ENCODE assay signal across 9 cellular contexts in the genomic region with DNA sequence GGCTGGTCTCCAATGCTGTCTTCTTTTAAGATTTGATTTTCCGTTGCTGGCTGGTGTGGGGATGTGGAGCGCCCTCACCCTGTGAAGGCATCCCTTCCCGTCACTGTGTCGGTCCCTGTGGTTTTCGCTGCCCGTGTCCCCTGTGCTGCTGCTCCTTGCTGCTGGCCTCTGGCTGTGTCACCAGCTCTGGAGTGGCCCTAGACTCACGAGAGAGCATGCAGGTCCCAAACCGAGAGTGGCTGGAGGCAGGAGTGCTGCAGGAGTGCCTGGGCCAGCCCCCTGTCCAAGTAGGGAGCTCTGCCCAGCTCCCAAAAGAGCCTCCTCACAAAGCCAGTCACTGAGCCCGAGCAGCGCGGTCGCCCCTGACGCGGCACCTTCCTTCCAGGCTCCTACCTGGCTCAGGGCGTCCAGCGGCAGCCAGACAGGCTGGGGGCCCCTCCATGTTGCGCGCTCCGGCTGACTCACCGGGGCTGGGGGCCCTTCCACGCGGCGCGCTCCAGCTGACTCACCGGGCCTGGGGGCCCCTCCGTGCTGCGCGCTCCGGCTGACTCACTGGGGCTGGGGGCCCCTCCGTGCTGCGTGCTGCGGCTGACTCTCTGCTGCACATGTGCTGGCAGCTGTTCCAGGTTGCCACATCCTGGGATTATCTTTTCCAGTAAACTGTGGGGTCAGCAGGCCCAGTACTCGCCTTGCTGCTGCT.
A peak's percentile ranks its signal among the peaks of the same experiment; 100 is the strongest.
DNase-seq lines count a peak whose midpoint lies in the region; ATAC-seq, FAIRE-seq and TF ChIP-seq lines count a peak whose summit lies in the region.
"Had no signal": no experiment of that assay in that cellular context is flagged by ENCODE, and none has a peak within 500 bp of the region (broad histone marks: within the 10 kb centered on the region; RNA-seq: fewer than 3 reads in every experiment).

No MANE protein-coding gene starts in this region.

- intact Hi-C loops in Right ventricle myocardium superior (cut with DNase I) = no loop called here
- intact Hi-C loops in K562 (cut with micrococcal nuclease) = no loop called here
- intact Hi-C loops in lower leg skin (cut with DNase I; ENCODE audit: low total_unique reads) = no loop called here
- intact Hi-C loops in aorta (cut with DNase I) = no loop called here

- no peak overlapping the region for H2AFZ ChIP-seq in K562 (ENCODE audit: low read depth, low read length)

- no peak for TF ChIP-seq CTCF in right atrium auricular region (IDR thresholded peaks at IDR 0.05)
- TF ChIP-seq CTCF in K562 (IDR thresholded peaks at IDR 0.05 in 2 of 3, conservative IDR thresholded peaks at IDR 0.05 in 1 of 3; ENCODE audit: insufficient read depth in 2 of 3, low read depth in 1 of 3, low read length in 3 of 3) = no peak
- TF ChIP-seq CTCF in lower leg skin (IDR thresholded peaks at IDR 0.05) = no peak
- no peak for TF ChIP-seq CTCF in glutamatergic neuron (IDR thresholded peaks at IDR 0.05; ENCODE audit: partially characterized antibody, unreplicated experiment)

- no peaks in the 10 kb centered on the region for H3K79me2 ChIP-seq in K562 (ENCODE audit: control insufficient read depth, insufficient read depth, low read length)

- H3K27ac Mint-ChIP-seq in glutamatergic neuron (ENCODE audit: unreplicated experiment) = no peak overlapping the region

- under 1% methylated on average over 29 of the region's 33 CpGs for WGBS in K562 (ENCODE audit: insufficient coverage, low coverage, missing lambda C conversion rate)
- WGBS in lower leg skin, 2 donors = 24 to 42% methylated on average over 17 to 33 of the region's 33 CpGs
- WGBS in aorta, 2 donors = 79 to 87% methylated on average over 29 to 33 of the region's 33 CpGs

- H3K4me3 Mint-ChIP-seq in glutamatergic neuron (ENCODE audit: unreplicated experiment) = no peak overlapping the region

- ATAC-seq in Right ventricle myocardium superior (ENCODE audit: poor library complexity) (peak; percentile 33), K562 (no peak), aorta (ENCODE audit: low FRiP score) (peak; percentile 53), GM21447 (IDR thresholded peaks at IDR 0.05; ENCODE audit: unreplicated experiment) (no peak), GM19452 (IDR thresholded peaks at IDR 0.05; ENCODE audit: unreplicated experiment) (no peak)

- peaks cover 36% of the 10 kb centered on the region for H3K4me1 Mint-ChIP-seq in glutamatergic neuron (ENCODE audit: low read depth, unreplicated experiment)

- no peaks in the 10 kb centered on the region for H3K36me3 Mint-ChIP-seq in glutamatergic neuron (ENCODE audit: unreplicated experiment)

- peaks cover 7% of the 10 kb centered on the region; the same call in 1 of the 2 replicates for H4K20me1 ChIP-seq in K562 (replicated peaks; ENCODE audit: control insufficient read depth, insufficient read depth, low read length)

- H3K4me2 ChIP-seq in K562 (ENCODE audit: insufficient read depth, low read length) = no peak overlapping the region

- H3K36me3 ChIP-seq in right atrium auricular region (no peaks in the 10 kb centered on the region), K562 (ENCODE audit: control insufficient read depth, insufficient read depth, low read length) (no peaks in the 10 kb centered on the region), aorta (ENCODE audit: control insufficient read depth in 1 of 2, insufficient read depth in 2 of 2, low read length in 1 of 2) (no peaks in the 10 kb centered on the region)

- POLR2A ChIA-PET in K562 (lab: Yijun Ruan, JAX) = no interaction called here

- no peak for FAIRE-seq in K562 (lab: Jason Lieb, UNC)

- no peak for TF ChIP-seq EP300 in K562 (IDR thresholded peaks at IDR 0.05; ENCODE audit: low read length)

- DNase-seq in Right ventricle myocardium superior = no peak
- no peak for DNase-seq in right atrium auricular region (ENCODE audit: low spot score)
- peak in 1 of 4 experiments; percentile 15 for DNase-seq in K562 (ENCODE audit: extremely low read depth in 1 of 4, low spot score in 3 of 4)
- peak; percentile 27 to 92 for DNase-seq in lower leg skin (ENCODE audit: low spot score in 2 of 2)
- DNase-seq in aorta = peak; percentile 56 to 77
- no peak for DNase-seq in glutamatergic neuron
- DNase-seq: DMS79 had no signal

- no peaks in the 10 kb centered on the region for H3K27me3 ChIP-seq in right atrium auricular region
- peaks cover 33 to 79% of the 10 kb centered on the region in 2 experiments for H3K27me3 ChIP-seq in K562 (ENCODE audit: control insufficient read depth in 2 of 2, insufficient read depth in 2 of 2, low read length in 2 of 2)
- H3K27me3 ChIP-seq in aorta (ENCODE audit: control insufficient read depth in 1 of 2, insufficient read depth in 2 of 2, low read length in 1 of 2) = no peaks in the 10 kb centered on the region

- in situ Hi-C loops in K562 (cut with MboI) = no loop called here

- CTCF ChIA-PET in K562 (lab: Yijun Ruan, JAX; ENCODE audit: low intra/inter-chr PET ratio) = no interaction called here

- TF ChIP-seq POLR2A in K562 (conservative IDR thresholded peaks at IDR 0.05) (no peak), lower leg skin (IDR thresholded peaks at IDR 0.05) (no peak)

- H3K4me1 ChIP-seq in right atrium auricular region (no peaks in the 10 kb centered on the region), K562 (replicated peaks in 1 of 2; ENCODE audit: control insufficient read depth in 2 of 2, insufficient read depth in 2 of 2, low read length in 2 of 2) (peaks cover 0 to 3% of the 10 kb centered on the region in 2 experiments; a peak in 1 of 5 replicates), aorta (ENCODE audit: control insufficient read depth in 1 of 2, insufficient read depth in 2 of 2, low read length in 2 of 2) (no peaks in the 10 kb centered on the region)

- peaks cover 8% of the 10 kb centered on the region for H3K27me3 Mint-ChIP-seq in glutamatergic neuron (ENCODE audit: unreplicated experiment)

- H3K27ac ChIP-seq in right atrium auricular region (no peak overlapping the region), K562 (ENCODE audit: extremely low read depth, low read depth, low read length) (no peak overlapping the region), aorta (ENCODE audit: low read depth in 1 of 2, low read length in 2 of 2) (no peak overlapping the region)

- H3K9me1 ChIP-seq in K562 (ENCODE audit: control insufficient read depth, insufficient read depth, low read length) = no peaks in the 10 kb centered on the region

- no TSS peak for BruUV-seq in K562 (replicated peaks; lab: Mats Ljungman, UMichigan)

- H3K9me3 ChIP-seq in right atrium auricular region (no peaks in the 10 kb centered on the region), K562 (replicated peaks; ENCODE audit: control insufficient read depth, insufficient read depth, low read depth, low read length) (no peaks in the 10 kb centered on the region), aorta (ENCODE audit: control insufficient read depth, low read length) (no peaks in the 10 kb centered on the region)

- peaks cover 9% of the 10 kb centered on the region for H3K9me3 Mint-ChIP-seq in glutamatergic neuron (ENCODE audit: unreplicated experiment)

- no peak overlapping the region for H3K9ac ChIP-seq in K562 (ENCODE audit: insufficient read depth in 1 of 2, low read depth in 2 of 2, low read length in 2 of 2)

- H3K4me3 ChIP-seq in right atrium auricular region = no peak overlapping the region
- no peak overlapping the region for H3K4me3 ChIP-seq in K562
- H3K4me3 ChIP-seq in lower leg skin (ENCODE audit: low read depth, poor library complexity, severe bottlenecking) = no peak overlapping the region
- no peak overlapping the region for H3K4me3 ChIP-seq in aorta (ENCODE audit: low read length in 2 of 2)

- TF ChIP-seq RAD21 in K562 (CRISPR knock-in tag; conservative IDR thresholded peaks at IDR 0.05 in 1 of 2, IDR thresholded peaks at IDR 0.05 in 1 of 2) = no peak

TF ChIP-seq in K562, 482 proteins besides CTCF, POLR2A, EP300 and RAD21:
- TF ChIP-seq HMG20B (CRISPR knock-in tag; IDR thresholded peaks at IDR 0.05) = no peak
- TF ChIP-seq, protein P1, sequence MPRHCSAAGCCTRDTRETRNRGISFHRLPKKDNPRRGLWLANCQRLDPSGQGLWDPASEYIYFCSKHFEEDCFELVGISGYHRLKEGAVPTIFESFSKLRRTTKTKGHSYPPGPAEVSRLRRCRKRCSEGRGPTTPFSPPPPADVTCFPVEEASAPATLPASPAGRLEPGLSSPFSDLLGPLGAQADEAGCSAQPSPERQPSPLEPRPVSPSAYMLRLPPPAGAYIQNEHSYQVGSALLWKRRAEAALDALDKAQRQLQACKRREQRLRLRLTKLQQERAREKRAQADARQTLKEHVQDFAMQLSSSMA (CRISPR knock-in tag; IDR thresholded peaks at IDR 0.05) = no peak
- peak; percentile 95 for TF ChIP-seq FOSL1 (tag; conservative IDR thresholded peaks at IDR 0.05)
- TF ChIP-seq JUN (IDR thresholded peaks at IDR 0.05; ENCODE audit: borderline replicate concordance, low read depth, low read length) = peak; percentile 33; the same call in 1 of the 2 replicates
- TF ChIP-seq JUN (CRISPR knock-in tag; IDR thresholded peaks at IDR 0.05; ENCODE audit: borderline replicate concordance) = no peak
- TF ChIP-seq, protein P2, sequence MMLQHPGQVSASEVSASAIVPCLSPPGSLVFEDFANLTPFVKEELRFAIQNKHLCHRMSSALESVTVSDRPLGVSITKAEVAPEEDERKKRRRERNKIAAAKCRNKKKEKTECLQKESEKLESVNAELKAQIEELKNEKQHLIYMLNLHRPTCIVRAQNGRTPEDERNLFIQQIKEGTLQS (IDR thresholded peaks at IDR 0.05) = peak; percentile 47
- TF ChIP-seq, protein P2 (CRISPR knock-in tag; conservative IDR thresholded peaks at IDR 0.05) = no peak
- 0 out of 4 replicates have a peak, but pooled peaks of 1 of the 2 experiments have one; percentile 30 for TF ChIP-seq NRF1 (conservative IDR thresholded peaks at IDR 0.05 in 1 of 2, IDR thresholded peaks at IDR 0.05 in 1 of 2)

Comparison
In these comparisons a context has a peak if more than half of its experiments do, and no peak if none do; other contexts are left out.
1. ATAC-seq: peak in Right ventricle myocardium superior (single experiment) and aorta (single experiment); none in K562 (single experiment), GM21447 (single experiment) and GM19452 (single experiment).
2. DNase-seq: peak in lower leg skin (2 of 2) and aorta (2 of 2); none in Right ventricle myocardium superior (single experiment), right atrium auricular region (single experiment) and glutamatergic neuron (single experiment).